ENCODE assay signal across 8 cellular contexts in the genomic region with DNA sequence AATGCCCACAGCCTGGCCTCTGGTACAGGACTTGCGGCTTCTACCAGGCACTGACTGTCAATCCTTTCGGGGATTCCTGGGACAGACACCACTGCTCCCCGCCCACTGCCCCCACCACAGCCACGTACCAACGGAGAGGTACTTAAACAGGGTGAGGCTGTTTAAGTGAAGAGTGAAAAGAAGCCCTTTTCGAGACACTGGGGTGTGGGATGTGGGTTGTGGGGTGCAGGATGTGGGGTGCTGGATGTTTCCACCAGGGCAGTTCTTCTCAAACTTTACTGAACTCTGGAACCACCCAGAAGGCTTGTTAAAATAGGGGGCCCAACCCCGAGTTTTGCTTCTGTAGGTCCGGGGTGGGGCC. TPM values are rescaled to one million over a fixed set of nuclear protein-coding genes. Genes with fewer than 3 reads are reported as not detected.
A peak's percentile ranks its signal among the peaks of the same experiment; 100 is the strongest.
DNase-seq lines count a peak whose midpoint lies in the region; ATAC-seq and TF ChIP-seq lines count a peak whose summit lies in the region.

No MANE protein-coding gene starts in this region.

- no peaks in the 10 kb centered on the region for H3K9me3 Mint-ChIP-seq in chondrocyte (ENCODE audit: low read depth)
- H3K9me3 Mint-ChIP-seq in nephron: no peaks in the 10 kb centered on the region

- H3K9me3 ChIP-seq in SK-N-SH (no peaks in the 10 kb centered on the region), upper lobe of right lung (no peaks in the 10 kb centered on the region)

- no peaks in the 10 kb centered on the region for H3K79me2 ChIP-seq in SK-N-SH (ENCODE audit: insufficient read depth)

- H3K27me3 Mint-ChIP-seq in chondrocyte (ENCODE audit: low read depth): no peaks in the 10 kb centered on the region
- peaks cover 7% of the 10 kb centered on the region for H3K27me3 Mint-ChIP-seq in nephron (ENCODE audit: low read depth)

- POLR2A ChIA-PET in SK-N-SH (lab: Yijun Ruan, JAX): no interaction called here

- no peak; the same call in 2 of the 3 replicates for ATAC-seq in SK-N-SH treated with all-trans-retinoic acid at 6 μM for 48 hours
- peak; percentile 18 for ATAC-seq in upper lobe of right lung
- ATAC-seq in HG03378 (IDR thresholded peaks at IDR 0.05; ENCODE audit: unreplicated experiment): no peak

- H3K36me3 ChIP-seq in SK-N-SH (replicated peaks in 1 of 2; ENCODE audit: control insufficient read depth in 1 of 2, insufficient read depth in 2 of 2, low read length in 1 of 2) (no peaks in the 10 kb centered on the region), upper lobe of right lung (no peaks in the 10 kb centered on the region)

- no peak overlapping the region for H3K27ac Mint-ChIP-seq in chondrocyte (ENCODE audit: unreplicated experiment)
- H3K27ac Mint-ChIP-seq in nephron: peak overlapping the region; percentile 2 to 84 (median 18)

- H3K36me3 Mint-ChIP-seq in chondrocyte (ENCODE audit: low read depth) (no peaks in the 10 kb centered on the region), nephron (ENCODE audit: low read depth) (no peaks in the 10 kb centered on the region)

- peak overlapping the region; percentile 52 to 56 for H3K4me3 ChIP-seq in SK-N-SH (ENCODE audit: low read depth in 2 of 2, low read length in 1 of 2)
- peak overlapping the region; percentile 51 for H3K4me3 ChIP-seq in upper lobe of right lung

- H3K4me1 Mint-ChIP-seq in chondrocyte (ENCODE audit: low read depth): peaks cover 11% of the 10 kb centered on the region
- peaks cover 21% of the 10 kb centered on the region for H3K4me1 Mint-ChIP-seq in nephron

- peak overlapping the region; percentile 63; the same call in 1 of the 2 replicates for H2AFZ ChIP-seq in SK-N-SH (ENCODE audit: low read depth)

- H3K27me3 ChIP-seq in SK-N-SH (ENCODE audit: insufficient read depth) (no peaks in the 10 kb centered on the region; the same call in 1 of the 2 replicates), upper lobe of right lung (peaks cover 8% of the 10 kb centered on the region)

- H3K4me2 ChIP-seq in SK-N-SH: peak overlapping the region; percentile 71

- TF ChIP-seq CTCF in SK-N-SH (IDR thresholded peaks at IDR 0.05): no peak
- TF ChIP-seq CTCF in chondrocyte (IDR thresholded peaks at IDR 0.05): no peak
- TF ChIP-seq CTCF in nephron (IDR thresholded peaks at IDR 0.05; ENCODE audit: unreplicated experiment in 3 of 3): no peak
- no peak for TF ChIP-seq CTCF in upper lobe of right lung (IDR thresholded peaks at IDR 0.05)

- H3K4me1 ChIP-seq in SK-N-SH (ENCODE audit: control insufficient read depth in 1 of 2, insufficient read depth in 2 of 2, low read depth in 1 of 2, low read length in 1 of 2) (peaks cover 0 to 20% of the 10 kb centered on the region in 2 experiments; a peak in 1 of 4 replicates), upper lobe of right lung (peaks cover 28% of the 10 kb centered on the region)

- H3K9ac ChIP-seq in SK-N-SH: peak overlapping the region; percentile 28; the same call in 1 of the 2 replicates

- H3K9me2 ChIP-seq in SK-N-SH: no peaks in the 10 kb centered on the region

- no peak for DNase-seq in SK-N-SH
- DNase-seq in chondrocyte (ENCODE audit: low spot score): no peak
- no peak for DNase-seq in upper lobe of right lung
- DNase-seq in SW 1271 (lab: John Stamatoyannopoulos, UW): no peak
- no peak for DNase-seq in hippocampal formation (lab: John Stamatoyannopoulos, UW)

- no peak for TF ChIP-seq RAD21 in SK-N-SH (IDR thresholded peaks at IDR 0.05; ENCODE audit: low read length)

- 60% methylated on average over 8 of the region's 8 CpGs for WGBS in SK-N-SH (ENCODE audit: low lambda C conversion rate)

- peak overlapping the region; percentile 64 for H3K4me3 Mint-ChIP-seq in chondrocyte (ENCODE audit: unreplicated experiment)
- peak overlapping the region; percentile 73 to 84 (median 82) for H3K4me3 Mint-ChIP-seq in nephron

- no peaks in the 10 kb centered on the region for H3F3A ChIP-seq in SK-N-SH (replicated peaks; ENCODE audit: insufficient read depth)

- H3K27ac ChIP-seq in SK-N-SH (ENCODE audit: low read depth in 2 of 2, low read length in 1 of 2) (no peak overlapping the region), upper lobe of right lung (peak overlapping the region; percentile 76)

- intact Hi-C loops in upper lobe of right lung (cut with DNase I): no loop called here

- no peak for TF ChIP-seq EP300 in SK-N-SH (IDR thresholded peaks at IDR 0.05; ENCODE audit: borderline replicate concordance in 1 of 2, low read depth in 1 of 2, low read length in 1 of 2)

- CTCF ChIA-PET in SK-N-SH (lab: Yijun Ruan, JAX): interaction anchor here (0.6 to 3.9 kb wide), 4 partner anchors 16 to 69 kb away, joined by 3 to 30 read pairs (median 4); no protein-coding TSS in a partner anchor

- H4K20me1 ChIP-seq in SK-N-SH (ENCODE audit: insufficient read depth): no peaks in the 10 kb centered on the region

TF ChIP-seq in SK-N-SH, 30 proteins besides CTCF, POLR2A, EP300 and RAD21 (continues in another document):
- no peak for TF ChIP-seq GABPA (IDR thresholded peaks at IDR 0.05; ENCODE audit: low read depth)
- TF ChIP-seq, protein P1, sequence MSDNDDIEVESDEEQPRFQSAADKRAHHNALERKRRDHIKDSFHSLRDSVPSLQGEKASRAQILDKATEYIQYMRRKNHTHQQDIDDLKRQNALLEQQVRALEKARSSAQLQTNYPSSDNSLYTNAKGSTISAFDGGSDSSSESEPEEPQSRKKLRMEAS (IDR thresholded peaks at IDR 0.05; ENCODE audit: low read depth): no peak
- TF ChIP-seq ZBTB33 (IDR thresholded peaks at IDR 0.05; ENCODE audit: borderline replicate concordance, low read depth): no peak
- no peak for TF ChIP-seq USF1 (IDR thresholded peaks at IDR 0.05; ENCODE audit: borderline replicate concordance, low read depth)
- no peak for TF ChIP-seq GATA2 (CRISPR knock-in tag; IDR thresholded peaks at IDR 0.05)

TF ChIP-seq in SK-N-SH treated with all-trans-retinoic acid at 6 μM for 48 hours, 23 proteins besides CTCF, POLR2A, EP300 and RAD21 (continues in another document):
- TF ChIP-seq TSHZ2 (CRISPR knock-in tag; IDR thresholded peaks at IDR 0.05) (no peak), ZFP3 (CRISPR knock-in tag; IDR thresholded peaks at IDR 0.05) (no peak), BACH2 (CRISPR knock-in tag; IDR thresholded peaks at IDR 0.05; ENCODE audit: borderline replicate concordance) (no peak), ZC3H10 (CRISPR knock-in tag; IDR thresholded peaks at IDR 0.05) (no peak), OSR1 (CRISPR knock-in tag; IDR thresholded peaks at IDR 0.05) (no peak), RARB (CRISPR knock-in tag; IDR thresholded peaks at IDR 0.05) (no peak), ZNF8 (CRISPR knock-in tag; IDR thresholded peaks at IDR 0.05) (no peak), SNAI2 (CRISPR knock-in tag; IDR thresholded peaks at IDR 0.05) (no peak), TOX (CRISPR knock-in tag; IDR thresholded peaks at IDR 0.05; ENCODE audit: borderline replicate concordance) (no peak), PATZ1 (CRISPR knock-in tag; IDR thresholded peaks at IDR 0.05; ENCODE audit: borderline replicate concordance) (no peak)

RNA-seq across cellular contexts. Expression of gene PRR5, which starts 34.2 kb away (rescaled TPM):
- polyA plus RNA-seq in SK-N-SH (2012; rRNA removed): 1.3 TPM in 2 replicates
- 0.86 and 1.4 TPM in 2 replicates for polyA plus RNA-seq in SK-N-SH (2012; cell fraction: cytosol; rRNA removed)
- polyA plus RNA-seq in SK-N-SH (2012; cell fraction: nucleus; rRNA removed): 2.5 and 2.6 TPM in 2 replicates
- total RNA-seq in chondrocyte (10.6 to 17.2 TPM (median 15.1 TPM) in 3 replicates), upper lobe of right lung (13.6 TPM)
